ENCODE assay signal across 2 cellular contexts in genomic region chr19:56309511-56310185, GRCh38.
TF ChIP-seq lines count a peak whose summit lies in the region.

No MANE protein-coding gene starts in this region.

TF ChIP-seq in A549, 52 proteins besides CTCF, POLR2A, EP300 and RAD21:
- TF ChIP-seq MYC (IDR thresholded peaks at IDR 0.05; ENCODE audit: borderline replicate concordance, low read length) (no peak), JUN (IDR thresholded peaks at IDR 0.05) (no peak), CHD4 (IDR thresholded peaks at IDR 0.05; ENCODE audit: borderline replicate concordance) (no peak), EHF (CRISPR knock-in tag; IDR thresholded peaks at IDR 0.05) (no peak), BCL3 (IDR thresholded peaks at IDR 0.05) (no peak)

TF ChIP-seq in H1, 55 proteins besides CTCF, POLR2A, EP300 and RAD21:
- TF ChIP-seq CREB1 (IDR thresholded peaks at IDR 0.05) (peak; percentile 37; the same call in 1 of the 2 replicates), EZH2 (IDR thresholded peaks at IDR 0.05; ENCODE audit: low read depth, low read length, severe bottlenecking) (no peak), TAF1 (IDR thresholded peaks at IDR 0.05; ENCODE audit: low read depth, low read length) (no peak), NRF1 (IDR thresholded peaks at IDR 0.05; ENCODE audit: low read depth, low read length) (no peak), CHD1 (IDR thresholded peaks at IDR 0.05; ENCODE audit: low read depth, low read length) (no peak), EGR1 (IDR thresholded peaks at IDR 0.05; ENCODE audit: borderline replicate concordance, low read depth, low read length) (no peak), TAF7 (optimal IDR thresholded peaks at IDR 0.05; ENCODE audit: borderline replicate concordance, low read depth, low read length) (peak; percentile 72), RNF2 (IDR thresholded peaks at IDR 0.05; ENCODE audit: borderline replicate concordance, low read depth, low read length, missing control alignments, poor library complexity, severe bottlenecking) (no peak), BRCA1 (IDR thresholded peaks at IDR 0.05; ENCODE audit: low read depth, low read length) (no peak), SP1 (IDR thresholded peaks at IDR 0.05; ENCODE audit: low read depth, low read length) (0 out of 2 replicates have a peak, but pooled peaks have one; percentile 14), JUND (IDR thresholded peaks at IDR 0.05; ENCODE audit: low read length) (peak; percentile 75; the same call in 1 of the 2 replicates), ATF3 (IDR thresholded peaks at IDR 0.05; ENCODE audit: insufficient read depth, low read depth, low read length) (peak; percentile 52; the same call in 1 of the 2 replicates), PHF8 (conservative IDR thresholded peaks at IDR 0.05; ENCODE audit: low read depth, low read length) (no peak), NANOG (IDR thresholded peaks at IDR 0.05; ENCODE audit: insufficient read depth, low read depth, low read length, poor library complexity, severe bottlenecking) (peak; percentile 43), SRF (IDR thresholded peaks at IDR 0.05; ENCODE audit: low read depth, low read length) (0 out of 2 replicates have a peak, but pooled peaks have one; percentile 18), SP4 (IDR thresholded peaks at IDR 0.05; ENCODE audit: low read length) (no peak), CHD2 (IDR thresholded peaks at IDR 0.05; ENCODE audit: low read length) (no peak), YY1 (IDR thresholded peaks at IDR 0.05; ENCODE audit: low read depth, low read length) (peak; percentile 69; the same call in 1 of the 2 replicates), MAX (IDR thresholded peaks at IDR 0.05) (0 out of 2 replicates have a peak, but pooled peaks have one; percentile 16), TEAD4 (IDR thresholded peaks at IDR 0.05; ENCODE audit: low read depth, low read length) (no peak), CTBP2 (IDR thresholded peaks at IDR 0.05; ENCODE audit: borderline replicate concordance, insufficient read depth, insufficient read length, low read length) (no peak), E2F6 (IDR thresholded peaks at IDR 0.05) (no peak), KDM5A (IDR thresholded peaks at IDR 0.05; ENCODE audit: low read length) (no peak), HDAC6 (IDR thresholded peaks at IDR 0.05; ENCODE audit: low read depth, low read length) (no peak), CEBPB (IDR thresholded peaks at IDR 0.05; ENCODE audit: low read depth, low read length) (no peak), TBP (IDR thresholded peaks at IDR 0.05; ENCODE audit: low read depth, low read length) (no peak)
TF ChIP-seq in H1: peak in this region for 9.
